ENCODE assay signal across 1 cellular context in the genomic region with DNA sequence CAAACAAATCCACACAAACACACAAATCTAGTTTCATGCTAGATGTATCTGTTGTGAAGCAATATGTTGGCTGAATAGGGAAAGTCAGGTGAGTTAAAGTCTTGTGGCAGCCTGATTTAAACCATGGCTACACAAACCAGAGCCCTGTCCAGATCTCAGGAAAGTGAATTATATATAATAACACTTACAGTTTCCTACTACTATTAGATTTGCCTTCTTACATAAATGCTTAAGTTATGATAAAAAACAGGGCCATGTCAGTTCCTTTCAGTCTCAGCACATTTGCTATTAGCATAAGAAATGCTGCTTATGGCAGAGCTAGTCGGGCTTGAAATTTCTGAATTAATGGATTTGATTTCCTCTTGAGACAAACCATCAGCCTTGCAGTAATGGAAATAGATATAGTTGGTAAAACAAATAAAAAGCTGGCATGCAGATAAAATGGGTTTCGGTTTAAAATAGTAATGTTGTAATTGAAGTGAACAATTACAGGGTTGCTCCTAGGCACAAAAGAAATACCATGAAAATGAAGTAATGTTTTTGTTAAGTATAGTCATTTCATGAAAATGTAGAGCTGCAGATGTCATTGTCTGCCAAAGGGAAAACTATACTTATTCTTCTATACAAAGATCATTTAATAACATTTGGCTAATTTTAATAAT.
TF ChIP-seq lines count a peak whose summit lies in the region.

No MANE protein-coding gene starts in this region.

TF ChIP-seq in GM23338, 12 proteins besides CTCF, POLR2A, EP300 and RAD21 (continued from another document):
- TF ChIP-seq, protein P1, sequence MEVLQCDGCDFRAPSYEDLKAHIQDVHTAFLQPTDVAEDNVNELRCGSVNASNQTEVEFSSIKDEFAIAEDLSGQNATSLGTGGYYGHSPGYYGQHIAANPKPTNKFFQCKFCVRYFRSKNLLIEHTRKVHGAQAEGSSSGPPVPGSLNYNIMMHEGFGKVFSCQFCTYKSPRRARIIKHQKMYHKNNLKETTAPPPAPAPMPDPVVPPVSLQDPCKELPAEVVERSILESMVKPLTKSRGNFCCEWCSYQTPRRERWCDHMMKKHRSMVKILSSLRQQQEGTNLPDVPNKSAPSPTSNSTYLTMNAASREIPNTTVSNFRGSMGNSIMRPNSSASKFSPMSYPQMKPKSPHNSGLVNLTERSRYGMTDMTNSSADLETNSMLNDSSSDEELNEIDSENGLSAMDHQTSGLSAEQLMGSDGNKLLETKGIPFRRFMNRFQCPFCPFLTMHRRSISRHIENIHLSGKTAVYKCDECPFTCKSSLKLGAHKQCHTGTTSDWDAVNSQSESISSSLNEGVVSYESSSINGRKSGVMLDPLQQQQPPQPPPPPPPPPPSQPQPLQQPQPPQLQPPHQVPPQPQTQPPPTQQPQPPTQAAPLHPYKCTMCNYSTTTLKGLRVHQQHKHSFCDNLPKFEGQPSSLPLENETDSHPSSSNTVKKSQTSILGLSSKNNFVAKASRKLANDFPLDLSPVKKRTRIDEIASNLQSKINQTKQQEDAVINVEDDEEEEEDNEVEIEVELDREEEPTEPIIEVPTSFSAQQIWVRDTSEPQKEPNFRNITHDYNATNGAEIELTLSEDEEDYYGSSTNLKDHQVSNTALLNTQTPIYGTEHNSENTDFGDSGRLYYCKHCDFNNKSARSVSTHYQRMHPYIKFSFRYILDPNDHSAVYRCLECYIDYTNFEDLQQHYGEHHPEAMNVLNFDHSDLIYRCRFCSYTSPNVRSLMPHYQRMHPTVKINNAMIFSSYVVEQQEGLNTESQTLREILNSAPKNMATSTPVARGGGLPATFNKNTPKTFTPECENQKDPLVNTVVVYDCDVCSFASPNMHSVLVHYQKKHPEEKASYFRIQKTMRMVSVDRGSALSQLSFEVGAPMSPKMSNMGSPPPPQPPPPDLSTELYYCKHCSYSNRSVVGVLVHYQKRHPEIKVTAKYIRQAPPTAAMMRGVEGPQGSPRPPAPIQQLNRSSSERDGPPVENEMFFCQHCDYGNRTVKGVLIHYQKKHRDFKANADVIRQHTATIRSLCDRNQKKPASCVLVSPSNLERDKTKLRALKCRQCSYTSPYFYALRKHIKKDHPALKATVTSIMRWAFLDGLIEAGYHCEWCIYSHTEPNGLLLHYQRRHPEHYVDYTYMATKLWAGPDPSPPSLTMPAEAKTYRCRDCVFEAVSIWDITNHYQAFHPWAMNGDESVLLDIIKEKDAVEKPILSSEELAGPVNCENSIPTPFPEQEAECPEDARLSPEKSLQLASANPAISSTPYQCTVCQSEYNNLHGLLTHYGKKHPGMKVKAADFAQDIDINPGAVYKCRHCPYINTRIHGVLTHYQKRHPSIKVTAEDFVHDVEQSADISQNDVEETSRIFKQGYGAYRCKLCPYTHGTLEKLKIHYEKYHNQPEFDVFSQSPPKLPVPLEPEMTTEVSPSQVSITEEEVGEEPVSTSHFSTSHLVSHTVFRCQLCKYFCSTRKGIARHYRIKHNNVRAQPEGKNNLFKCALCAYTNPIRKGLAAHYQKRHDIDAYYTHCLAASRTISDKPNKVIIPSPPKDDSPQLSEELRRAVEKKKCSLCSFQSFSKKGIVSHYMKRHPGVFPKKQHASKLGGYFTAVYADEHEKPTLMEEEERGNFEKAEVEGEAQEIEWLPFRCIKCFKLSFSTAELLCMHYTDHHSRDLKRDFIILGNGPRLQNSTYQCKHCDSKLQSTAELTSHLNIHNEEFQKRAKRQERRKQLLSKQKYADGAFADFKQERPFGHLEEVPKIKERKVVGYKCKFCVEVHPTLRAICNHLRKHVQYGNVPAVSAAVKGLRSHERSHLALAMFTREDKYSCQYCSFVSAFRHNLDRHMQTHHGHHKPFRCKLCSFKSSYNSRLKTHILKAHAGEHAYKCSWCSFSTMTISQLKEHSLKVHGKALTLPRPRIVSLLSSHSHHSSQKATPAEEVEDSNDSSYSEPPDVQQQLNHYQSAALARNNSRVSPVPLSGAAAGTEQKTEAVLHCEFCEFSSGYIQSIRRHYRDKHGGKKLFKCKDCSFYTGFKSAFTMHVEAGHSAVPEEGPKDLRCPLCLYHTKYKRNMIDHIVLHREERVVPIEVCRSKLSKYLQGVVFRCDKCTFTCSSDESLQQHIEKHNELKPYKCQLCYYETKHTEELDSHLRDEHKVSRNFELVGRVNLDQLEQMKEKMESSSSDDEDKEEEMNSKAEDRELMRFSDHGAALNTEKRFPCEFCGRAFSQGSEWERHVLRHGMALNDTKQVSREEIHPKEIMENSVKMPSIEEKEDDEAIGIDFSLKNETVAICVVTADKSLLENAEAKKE (CRISPR knock-in tag; IDR thresholded peaks at IDR 0.05) = no peak
